19 cellular contexts compared by ENCODE assay signal in genomic region chr5:125541085-125541484, GRCh38.
DNase-seq lines count a peak whose midpoint lies in the region; ATAC-seq, FAIRE-seq and TF ChIP-seq lines count a peak whose summit lies in the region.
"Had no signal": no experiment of that assay in that cellular context is flagged by ENCODE, and none has a peak within 500 bp of the region (broad histone marks: within the 10 kb centered on the region; RNA-seq: fewer than 3 reads in every experiment).

No MANE protein-coding gene starts in this region.

- DNase-seq in GM23338 (ENCODE audit: low spot score) (no peak), WTC11 (ENCODE audit: low spot score) (no peak), neural progenitor cell (ENCODE audit: low spot score) (no peak), urothelium cell line (ENCODE audit: low spot score) (no peak), gastrocnemius medialis (no peak), left ventricle myocardium inferior (no peak)
- DNase-seq: Calu3; CD8-positive, alpha-beta T cell; DND-41; EL; GM23248; H7; HFFc6 had no signal

- CTCF ChIA-PET in WTC11 (lab: Charles Lee): interaction anchor here (0.8 kb wide), 1 partner anchor 15 kb away, joined by 4 read pairs; no protein-coding TSS in a partner anchor

- FAIRE-seq in urothelium cell line (lab: Jason Lieb, UNC): no peak
- FAIRE-seq: GM12891, GM19239, HTR-8/SVneo had no signal

- H3K9ac ChIP-seq in neural progenitor cell: no peak overlapping the region
- H3K9ac ChIP-seq: BLaER1 treated with 17β-estradiol and CSF1 and Interleukin-3, amounts not matched to agents 10 nM and 100 nM; GM23248 had no signal

- no peak for ATAC-seq in GM23338
- no peak for ATAC-seq in WTC11
- ATAC-seq in gastrocnemius medialis: no peak
- ATAC-seq: CD8-positive, alpha-beta T cell; HCT116 had no signal

- H3K27me3 Mint-ChIP-seq in GM23338 (ENCODE audit: insufficient read depth, low read depth, poor library complexity) (no peaks in the 10 kb centered on the region), WTC11 (ENCODE audit: low read depth) (no peaks in the 10 kb centered on the region), neural progenitor cell (ENCODE audit: insufficient read depth, low read depth) (peaks cover 5% of the 10 kb centered on the region)
- H3K27me3 Mint-ChIP-seq: B cell had no signal

- H2AFZ ChIP-seq in GM23338 (peak overlapping the region; percentile 61; the same call in 1 of the 2 replicates), neural progenitor cell (replicated peaks) (peak overlapping the region; percentile 1)
- H2AFZ ChIP-seq: GM23248 had no signal

- no peak for TF ChIP-seq CTCF in GM23338 (conservative IDR thresholded peaks at IDR 0.05; ENCODE audit: low read depth in 2 of 2)
- TF ChIP-seq CTCF in WTC11 (IDR thresholded peaks at IDR 0.05): no peak
- TF ChIP-seq CTCF in neural progenitor cell (IDR thresholded peaks at IDR 0.05): no peak
- no peak for TF ChIP-seq CTCF in gastrocnemius medialis (IDR thresholded peaks at IDR 0.05 in 4 of 5, conservative IDR thresholded peaks at IDR 0.05 in 1 of 5)
- TF ChIP-seq CTCF in left ventricle myocardium inferior (IDR thresholded peaks at IDR 0.05; ENCODE audit: borderline replicate concordance): no peak

- H3K27me3 ChIP-seq in GM23338 (ENCODE audit: insufficient read depth) (no peaks in the 10 kb centered on the region), neural progenitor cell (no peaks in the 10 kb centered on the region), gastrocnemius medialis (no peaks in the 10 kb centered on the region), left ventricle myocardium inferior (ENCODE audit: low read depth) (no peaks in the 10 kb centered on the region)
- H3K27me3 ChIP-seq: BLaER1 treated with 17β-estradiol and CSF1 and Interleukin-3, amounts not matched to agents 10 nM and 100 nM had no signal

- in situ Hi-C loops in gastrocnemius medialis (cut with MboI; ENCODE audit: low sequenced_read_pairs in 4 of 4): no loop called here

- H3K4me2 ChIP-seq in GM23338 (no peak overlapping the region), neural progenitor cell (no peak overlapping the region)
- H3K4me2 ChIP-seq: BLaER1 treated with 17β-estradiol and CSF1 and Interleukin-3, amounts not matched to agents 10 nM and 100 nM had no signal

- no peaks in the 10 kb centered on the region for H3K4me1 ChIP-seq in GM23338 (ENCODE audit: insufficient read depth)
- no peaks in the 10 kb centered on the region for H3K4me1 ChIP-seq in neural progenitor cell
- H3K4me1 ChIP-seq in gastrocnemius medialis: no peaks in the 10 kb centered on the region
- no peaks in the 10 kb centered on the region for H3K4me1 ChIP-seq in left ventricle myocardium inferior
- H3K4me1 ChIP-seq: BLaER1 treated with 17β-estradiol and CSF1 and Interleukin-3, amounts not matched to agents 10 nM and 100 nM had no signal

- H3K4me3 ChIP-seq in GM23338 (no peak overlapping the region), neural progenitor cell (no peak overlapping the region), gastrocnemius medialis (no peak overlapping the region), left ventricle myocardium inferior (no peak overlapping the region)
- H3K4me3 ChIP-seq: BLaER1 treated with 17β-estradiol and CSF1 and Interleukin-3, amounts not matched to agents 10 nM and 100 nM; GM23248 had no signal

- H3K27ac ChIP-seq in GM23338 (ENCODE audit: low read depth) (no peak overlapping the region), neural progenitor cell (no peak overlapping the region), gastrocnemius medialis (no peak overlapping the region), left ventricle myocardium inferior (replicated peaks) (no peak overlapping the region)
- H3K27ac ChIP-seq: BLaER1 treated with 17β-estradiol and CSF1 and Interleukin-3, amounts not matched to agents 10 nM and 100 nM; GM23248 had no signal

- no peaks in the 10 kb centered on the region; the same call in 2 of the 3 replicates for H3K4me1 Mint-ChIP-seq in GM23338
- H3K4me1 Mint-ChIP-seq in WTC11: peaks cover 7% of the 10 kb centered on the region; the same call in 1 of the 2 replicates
- no peaks in the 10 kb centered on the region for H3K4me1 Mint-ChIP-seq in neural progenitor cell

- H3K4me3 Mint-ChIP-seq in GM23338 (no peak overlapping the region), WTC11 (no peak overlapping the region), neural progenitor cell (no peak overlapping the region)
- H3K4me3 Mint-ChIP-seq: B cell; CD8-positive, alpha-beta T cell; HFFc6 had no signal

- H3F3A ChIP-seq in GM23338 (replicated peaks; ENCODE audit: low read depth) (no peaks in the 10 kb centered on the region), neural progenitor cell (ENCODE audit: low read depth) (no peaks in the 10 kb centered on the region)

- H4K20me1 ChIP-seq in GM23338 (replicated peaks; ENCODE audit: insufficient read depth): no peaks in the 10 kb centered on the region
- H4K20me1 ChIP-seq in neural progenitor cell (ENCODE audit: low read depth): no peaks in the 10 kb centered on the region
- H4K20me1 ChIP-seq: BLaER1 treated with 17β-estradiol and CSF1 and Interleukin-3, amounts not matched to agents 10 nM and 100 nM had no signal

- H3K36me3 ChIP-seq in GM23338 (ENCODE audit: insufficient read depth) (no peaks in the 10 kb centered on the region), neural progenitor cell (no peaks in the 10 kb centered on the region), gastrocnemius medialis (no peaks in the 10 kb centered on the region), left ventricle myocardium inferior (no peaks in the 10 kb centered on the region)
- H3K36me3 ChIP-seq: BLaER1 treated with 17β-estradiol and CSF1 and Interleukin-3, amounts not matched to agents 10 nM and 100 nM had no signal

- H3K27ac Mint-ChIP-seq in GM23338 (peak overlapping the region; percentile 33; the same call in 1 of the 2 replicates), WTC11 (no peak overlapping the region), neural progenitor cell (no peak overlapping the region)
- H3K27ac Mint-ChIP-seq: B cell; CD8-positive, alpha-beta T cell; HFFc6 had no signal

- H3K79me2 ChIP-seq in GM23338 (replicated peaks; ENCODE audit: insufficient read depth) (no peaks in the 10 kb centered on the region), neural progenitor cell (ENCODE audit: low read depth) (no peaks in the 10 kb centered on the region)

- no peak for TF ChIP-seq POLR2A in gastrocnemius medialis (IDR thresholded peaks at IDR 0.05)

- no peaks in the 10 kb centered on the region for H3K9me2 ChIP-seq in GM23338 (ENCODE audit: insufficient read depth)

- H3K36me3 Mint-ChIP-seq in GM23338 (ENCODE audit: low read depth) (peaks cover 7% of the 10 kb centered on the region; the same call in 2 of the 3 replicates), WTC11 (peaks cover 14% of the 10 kb centered on the region), neural progenitor cell (peaks cover 6% of the 10 kb centered on the region)
- H3K36me3 Mint-ChIP-seq: CD8-positive, alpha-beta T cell had no signal

- intact Hi-C loops in gastrocnemius medialis (cut with DNase I; ENCODE audit: low total_unique reads) (no loop called here), left ventricle myocardium inferior (cut with micrococcal nuclease) (no loop called here)

- POLR2A ChIA-PET in WTC11 (lab: Charles Lee): no interaction called here

- H3K9me3 ChIP-seq in neural progenitor cell (ENCODE audit: low read depth) (peaks cover 4% of the 10 kb centered on the region), gastrocnemius medialis (no peaks in the 10 kb centered on the region), left ventricle myocardium inferior (replicated peaks) (peaks cover 29% of the 10 kb centered on the region)

- H3K9me3 Mint-ChIP-seq in GM23338: peaks cover 7% of the 10 kb centered on the region; the same call in 2 of the 3 replicates
- H3K9me3 Mint-ChIP-seq in WTC11: peaks cover 12% of the 10 kb centered on the region
- H3K9me3 Mint-ChIP-seq in neural progenitor cell: peaks cover 38% of the 10 kb centered on the region

TF ChIP-seq in WTC11, 78 proteins besides CTCF, POLR2A, EP300 and RAD21:
- TF ChIP-seq CDX4 (CRISPR knock-in tag; IDR thresholded peaks at IDR 0.05; ENCODE audit: borderline replicate concordance) (no peak), ZBTB21 (CRISPR knock-in tag; IDR thresholded peaks at IDR 0.05; ENCODE audit: borderline replicate concordance) (0 out of 2 replicates have a peak, but pooled peaks have one; percentile 6), IRF2 (CRISPR knock-in tag; IDR thresholded peaks at IDR 0.05; ENCODE audit: borderline replicate concordance, low read depth) (no peak)
